Comparison of ENCODE assay signal across 8 cellular contexts in the genomic region with DNA sequence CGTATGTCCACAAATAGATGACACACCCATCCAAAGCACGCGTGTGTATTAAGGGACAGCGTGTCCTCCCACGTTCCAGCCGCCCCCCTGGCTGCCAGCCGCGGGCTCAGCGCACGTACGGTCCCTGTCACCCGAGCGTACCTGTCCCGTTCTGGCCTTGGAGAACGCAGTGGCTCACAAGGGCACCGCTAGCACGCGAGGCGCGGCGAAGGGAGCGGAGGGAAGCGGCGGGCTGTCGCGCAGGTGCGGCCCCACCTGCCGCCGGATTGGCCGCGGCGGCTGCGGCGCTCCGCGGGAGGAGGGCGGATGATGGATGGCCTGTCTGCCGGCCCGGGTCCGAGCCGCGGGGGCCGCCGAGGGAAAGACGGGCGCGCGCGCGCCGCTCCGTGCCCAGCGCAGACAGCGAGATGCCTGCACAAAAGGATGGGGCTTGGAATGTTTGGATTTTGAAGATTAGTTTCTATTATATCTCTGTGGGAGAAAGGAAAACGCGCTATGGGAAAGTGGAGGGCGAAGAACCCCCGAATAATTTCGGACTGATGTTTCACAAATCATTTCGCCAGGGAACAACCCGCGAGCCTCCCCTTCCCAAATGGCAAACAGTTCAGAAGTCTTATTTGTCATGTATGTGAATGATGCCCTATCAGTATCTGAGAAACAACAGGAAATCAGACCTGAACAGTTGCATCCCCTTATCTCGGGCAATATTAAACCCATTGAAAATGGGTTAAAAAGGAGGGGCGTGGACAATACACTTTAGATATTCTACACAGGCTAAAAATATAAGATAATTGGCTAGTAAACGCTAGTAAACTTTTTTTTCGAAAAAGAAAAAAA.
DNase-seq lines count a peak whose midpoint lies in the region; TF ChIP-seq lines count a peak whose summit lies in the region.

No MANE protein-coding gene starts in this region.

- no peaks in the 10 kb centered on the region for H3K36me3 ChIP-seq in stomach smooth muscle (ENCODE audit: control insufficient read depth in 2 of 2, insufficient read depth in 2 of 2, low read length in 2 of 2)

- peaks cover 7% of the 10 kb centered on the region for H3K4me1 ChIP-seq in stomach smooth muscle (ENCODE audit: control insufficient read depth, insufficient read depth, low read length)

- DNase-seq in NCI-H1417 (lab: John Stamatoyannopoulos, UW) (peak in 2 of 3 experiments; percentile 65 to 67), NCI-H1417 treated with DMSO at 0.1 percent for 48 hours (lab: John Stamatoyannopoulos, UW) (no peak), coronary artery (ENCODE audit: low spot score) (peak; percentile 83), NCI-H146 treated with DMSO at 0.1 percent for 48 hours (lab: John Stamatoyannopoulos, UW; ENCODE audit: unreplicated experiment) (no peak), SHP77 treated with DMSO at 0.1 percent for 48 hours (lab: John Stamatoyannopoulos, UW) (no peak), activated T-cell treated with anti-CD3 and anti-CD28 coated beads for 4 hours (no peak)

- H3K27me3 ChIP-seq in layer of hippocampus (ENCODE audit: control insufficient read depth, insufficient read depth, low read length) (peaks cover 6% of the 10 kb centered on the region), stomach smooth muscle (ENCODE audit: control insufficient read depth in 1 of 2, insufficient read depth in 2 of 2, low read length in 2 of 2) (peaks cover 0 to 8% of the 10 kb centered on the region in 2 donors)

- H3K27ac ChIP-seq in coronary artery (peak overlapping the region; percentile 94 to 99), layer of hippocampus (ENCODE audit: low read depth, low read length) (peak overlapping the region; percentile 77), stomach smooth muscle (ENCODE audit: low read length) (no peak overlapping the region)

- no peak for TF ChIP-seq CTCF in coronary artery (IDR thresholded peaks at IDR 0.05)

- peak overlapping the region; percentile 13 to 44 for H3K9ac ChIP-seq in stomach smooth muscle (ENCODE audit: low read length in 2 of 2)

- H3K9me3 ChIP-seq in stomach smooth muscle (ENCODE audit: control insufficient read depth in 2 of 2, low read length in 2 of 2) = no peaks in the 10 kb centered on the region

- H3K4me3 ChIP-seq in coronary artery = peak overlapping the region; percentile 92
- H3K4me3 ChIP-seq in stomach smooth muscle (ENCODE audit: low read length in 2 of 2) = peak overlapping the region; percentile 64 to 77

Comparison
In these comparisons a context has a peak if more than half of its experiments do, and no peak if none do; other contexts are left out.
1. DNase-seq: peak in NCI-H1417 (2 of 3) and coronary artery (single experiment); none in NCI-H1417 treated with DMSO at 0.1 percent for 48 hours (single experiment), NCI-H146 treated with DMSO at 0.1 percent for 48 hours (single experiment), SHP77 treated with DMSO at 0.1 percent for 48 hours (single experiment) and activated T-cell treated with anti-CD3 and anti-CD28 coated beads for 4 hours (single experiment).